ENCODE assay signal across 1 cellular context in the genomic region with DNA sequence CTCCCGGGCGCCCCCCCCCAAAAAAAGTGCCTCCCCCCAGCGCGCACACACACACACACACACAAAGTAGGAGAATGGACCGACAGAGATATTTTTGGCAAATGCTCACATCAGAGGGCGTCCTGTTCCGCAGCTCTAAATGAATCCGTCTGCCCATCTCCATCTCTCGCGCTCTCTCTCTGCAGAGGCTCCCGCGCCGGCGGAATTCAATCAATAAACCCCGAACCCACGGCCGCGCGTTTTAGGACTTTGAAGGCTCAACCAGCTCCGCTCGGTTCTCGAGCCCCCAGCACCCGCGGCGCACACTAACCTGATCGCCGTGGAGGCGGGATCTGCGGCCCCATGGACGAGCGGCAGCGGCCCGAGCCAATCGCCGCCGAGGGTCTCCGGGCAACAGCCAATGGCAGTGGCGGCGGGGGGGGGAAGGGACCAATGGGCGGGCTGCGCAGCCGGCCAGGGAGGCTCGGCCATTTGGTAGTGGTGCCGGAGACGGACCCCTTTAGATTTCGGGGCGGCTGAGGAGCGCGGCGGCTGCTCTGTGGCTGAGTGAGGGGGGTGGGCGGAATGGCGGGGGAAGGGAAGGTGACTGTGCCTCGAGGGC.
TF ChIP-seq lines count a peak whose summit lies in the region.

A gene (minus strand): TSS at position 307 of the 601 bp plus-strand sequence. CDS start 144 bp downstream, at position 163.

TF ChIP-seq in HepG2, 621 proteins besides CTCF, POLR2A, EP300 and RAD21 (continued from another document and continues in another):
- TF ChIP-seq, protein P1, sequence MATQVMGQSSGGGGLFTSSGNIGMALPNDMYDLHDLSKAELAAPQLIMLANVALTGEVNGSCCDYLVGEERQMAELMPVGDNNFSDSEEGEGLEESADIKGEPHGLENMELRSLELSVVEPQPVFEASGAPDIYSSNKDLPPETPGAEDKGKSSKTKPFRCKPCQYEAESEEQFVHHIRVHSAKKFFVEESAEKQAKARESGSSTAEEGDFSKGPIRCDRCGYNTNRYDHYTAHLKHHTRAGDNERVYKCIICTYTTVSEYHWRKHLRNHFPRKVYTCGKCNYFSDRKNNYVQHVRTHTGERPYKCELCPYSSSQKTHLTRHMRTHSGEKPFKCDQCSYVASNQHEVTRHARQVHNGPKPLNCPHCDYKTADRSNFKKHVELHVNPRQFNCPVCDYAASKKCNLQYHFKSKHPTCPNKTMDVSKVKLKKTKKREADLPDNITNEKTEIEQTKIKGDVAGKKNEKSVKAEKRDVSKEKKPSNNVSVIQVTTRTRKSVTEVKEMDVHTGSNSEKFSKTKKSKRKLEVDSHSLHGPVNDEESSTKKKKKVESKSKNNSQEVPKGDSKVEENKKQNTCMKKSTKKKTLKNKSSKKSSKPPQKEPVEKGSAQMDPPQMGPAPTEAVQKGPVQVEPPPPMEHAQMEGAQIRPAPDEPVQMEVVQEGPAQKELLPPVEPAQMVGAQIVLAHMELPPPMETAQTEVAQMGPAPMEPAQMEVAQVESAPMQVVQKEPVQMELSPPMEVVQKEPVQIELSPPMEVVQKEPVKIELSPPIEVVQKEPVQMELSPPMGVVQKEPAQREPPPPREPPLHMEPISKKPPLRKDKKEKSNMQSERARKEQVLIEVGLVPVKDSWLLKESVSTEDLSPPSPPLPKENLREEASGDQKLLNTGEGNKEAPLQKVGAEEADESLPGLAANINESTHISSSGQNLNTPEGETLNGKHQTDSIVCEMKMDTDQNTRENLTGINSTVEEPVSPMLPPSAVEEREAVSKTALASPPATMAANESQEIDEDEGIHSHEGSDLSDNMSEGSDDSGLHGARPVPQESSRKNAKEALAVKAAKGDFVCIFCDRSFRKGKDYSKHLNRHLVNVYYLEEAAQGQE (IDR thresholded peaks at IDR 0.05; ENCODE audit: borderline replicate concordance in 1 of 2, low read depth in 1 of 2, low read length in 2 of 2), result no peak
- no peak for TF ChIP-seq ZNF850 (CRISPR knock-in tag; conservative IDR thresholded peaks at IDR 0.05)
- no peak for TF ChIP-seq ZNF780A (CRISPR knock-in tag; IDR thresholded peaks at IDR 0.05)
- TF ChIP-seq, protein P2, sequence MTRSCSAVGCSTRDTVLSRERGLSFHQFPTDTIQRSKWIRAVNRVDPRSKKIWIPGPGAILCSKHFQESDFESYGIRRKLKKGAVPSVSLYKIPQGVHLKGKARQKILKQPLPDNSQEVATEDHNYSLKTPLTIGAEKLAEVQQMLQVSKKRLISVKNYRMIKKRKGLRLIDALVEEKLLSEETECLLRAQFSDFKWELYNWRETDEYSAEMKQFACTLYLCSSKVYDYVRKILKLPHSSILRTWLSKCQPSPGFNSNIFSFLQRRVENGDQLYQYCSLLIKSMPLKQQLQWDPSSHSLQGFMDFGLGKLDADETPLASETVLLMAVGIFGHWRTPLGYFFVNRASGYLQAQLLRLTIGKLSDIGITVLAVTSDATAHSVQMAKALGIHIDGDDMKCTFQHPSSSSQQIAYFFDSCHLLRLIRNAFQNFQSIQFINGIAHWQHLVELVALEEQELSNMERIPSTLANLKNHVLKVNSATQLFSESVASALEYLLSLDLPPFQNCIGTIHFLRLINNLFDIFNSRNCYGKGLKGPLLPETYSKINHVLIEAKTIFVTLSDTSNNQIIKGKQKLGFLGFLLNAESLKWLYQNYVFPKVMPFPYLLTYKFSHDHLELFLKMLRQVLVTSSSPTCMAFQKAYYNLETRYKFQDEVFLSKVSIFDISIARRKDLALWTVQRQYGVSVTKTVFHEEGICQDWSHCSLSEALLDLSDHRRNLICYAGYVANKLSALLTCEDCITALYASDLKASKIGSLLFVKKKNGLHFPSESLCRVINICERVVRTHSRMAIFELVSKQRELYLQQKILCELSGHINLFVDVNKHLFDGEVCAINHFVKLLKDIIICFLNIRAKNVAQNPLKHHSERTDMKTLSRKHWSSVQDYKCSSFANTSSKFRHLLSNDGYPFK (CRISPR knock-in tag; IDR thresholded peaks at IDR 0.05; ENCODE audit: borderline replicate concordance), result peak; percentile 48; the same call in 1 of the 2 replicates
- TF ChIP-seq, protein P3, sequence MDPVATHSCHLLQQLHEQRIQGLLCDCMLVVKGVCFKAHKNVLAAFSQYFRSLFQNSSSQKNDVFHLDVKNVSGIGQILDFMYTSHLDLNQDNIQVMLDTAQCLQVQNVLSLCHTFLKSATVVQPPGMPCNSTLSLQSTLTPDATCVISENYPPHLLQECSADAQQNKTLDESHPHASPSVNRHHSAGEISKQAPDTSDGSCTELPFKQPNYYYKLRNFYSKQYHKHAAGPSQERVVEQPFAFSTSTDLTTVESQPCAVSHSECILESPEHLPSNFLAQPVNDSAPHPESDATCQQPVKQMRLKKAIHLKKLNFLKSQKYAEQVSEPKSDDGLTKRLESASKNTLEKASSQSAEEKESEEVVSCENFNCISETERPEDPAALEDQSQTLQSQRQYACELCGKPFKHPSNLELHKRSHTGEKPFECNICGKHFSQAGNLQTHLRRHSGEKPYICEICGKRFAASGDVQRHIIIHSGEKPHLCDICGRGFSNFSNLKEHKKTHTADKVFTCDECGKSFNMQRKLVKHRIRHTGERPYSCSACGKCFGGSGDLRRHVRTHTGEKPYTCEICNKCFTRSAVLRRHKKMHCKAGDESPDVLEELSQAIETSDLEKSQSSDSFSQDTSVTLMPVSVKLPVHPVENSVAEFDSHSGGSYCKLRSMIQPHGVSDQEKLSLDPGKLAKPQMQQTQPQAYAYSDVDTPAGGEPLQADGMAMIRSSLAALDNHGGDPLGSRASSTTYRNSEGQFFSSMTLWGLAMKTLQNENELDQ (CRISPR knock-in tag; IDR thresholded peaks at IDR 0.05; ENCODE audit: borderline replicate concordance), result no peak
- TF ChIP-seq, protein P4, sequence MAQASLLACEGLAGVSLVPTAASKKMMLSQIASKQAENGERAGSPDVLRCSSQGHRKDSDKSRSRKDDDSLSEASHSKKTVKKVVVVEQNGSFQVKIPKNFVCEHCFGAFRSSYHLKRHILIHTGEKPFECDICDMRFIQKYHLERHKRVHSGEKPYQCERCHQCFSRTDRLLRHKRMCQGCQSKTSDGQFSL (CRISPR knock-in tag; IDR thresholded peaks at IDR 0.05), result peak; percentile 86
- no peak for TF ChIP-seq RFXAP (CRISPR knock-in tag; IDR thresholded peaks at IDR 0.05; ENCODE audit: borderline replicate concordance)
- TF ChIP-seq, protein P5, sequence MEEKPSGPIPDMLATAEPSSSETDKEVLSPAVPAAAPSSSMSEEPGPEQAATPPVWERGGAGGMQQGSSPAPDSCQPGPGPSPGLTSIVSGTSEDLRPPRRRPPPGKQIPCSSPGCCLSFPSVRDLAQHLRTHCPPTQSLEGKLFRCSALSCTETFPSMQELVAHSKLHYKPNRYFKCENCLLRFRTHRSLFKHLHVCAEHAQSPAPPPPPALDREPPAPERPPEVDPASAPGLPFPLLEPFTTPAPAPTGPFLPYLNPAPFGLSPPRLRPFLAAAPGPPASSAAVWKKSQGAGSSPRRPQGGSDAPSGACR (CRISPR knock-in tag; IDR thresholded peaks at IDR 0.05), result no peak
- no peak for TF ChIP-seq ZNF367 (CRISPR knock-in tag; IDR thresholded peaks at IDR 0.05; ENCODE audit: borderline replicate concordance)
- no peak for TF ChIP-seq SOX6 (IDR thresholded peaks at IDR 0.05)
- TF ChIP-seq SOX6 (CRISPR knock-in tag; IDR thresholded peaks at IDR 0.05), result no peak
- 0 out of 2 replicates have a peak, but pooled peaks have one; percentile 7 for TF ChIP-seq TMF1 (CRISPR knock-in tag; IDR thresholded peaks at IDR 0.05; ENCODE audit: low read depth)
- no peak for TF ChIP-seq RXRB (CRISPR knock-in tag; IDR thresholded peaks at IDR 0.05; ENCODE audit: borderline replicate concordance)
- no peak for TF ChIP-seq MED8 (CRISPR knock-in tag; IDR thresholded peaks at IDR 0.05; ENCODE audit: insufficient replicate concordance)
- TF ChIP-seq, protein P6, sequence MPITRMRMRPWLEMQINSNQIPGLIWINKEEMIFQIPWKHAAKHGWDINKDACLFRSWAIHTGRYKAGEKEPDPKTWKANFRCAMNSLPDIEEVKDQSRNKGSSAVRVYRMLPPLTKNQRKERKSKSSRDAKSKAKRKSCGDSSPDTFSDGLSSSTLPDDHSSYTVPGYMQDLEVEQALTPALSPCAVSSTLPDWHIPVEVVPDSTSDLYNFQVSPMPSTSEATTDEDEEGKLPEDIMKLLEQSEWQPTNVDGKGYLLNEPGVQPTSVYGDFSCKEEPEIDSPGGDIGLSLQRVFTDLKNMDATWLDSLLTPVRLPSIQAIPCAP (CRISPR knock-in tag; IDR thresholded peaks at IDR 0.05; ENCODE audit: low read depth), result no peak
- no peak for TF ChIP-seq ZNF546 (CRISPR knock-in tag; conservative IDR thresholded peaks at IDR 0.05)
- TF ChIP-seq FOXK1 (CRISPR knock-in tag; IDR thresholded peaks at IDR 0.05; ENCODE audit: borderline replicate concordance, low read depth), result peak; percentile 14; the same call in 1 of the 2 replicates
- TF ChIP-seq AGO2 (optimal IDR thresholded peaks at IDR 0.05; ENCODE audit: low read depth, low read length), result peak; percentile 75
- TF ChIP-seq ZIK1 (CRISPR knock-in tag; IDR thresholded peaks at IDR 0.05; ENCODE audit: borderline replicate concordance, low read depth), result no peak
- no peak for TF ChIP-seq CEBPG (CRISPR knock-in tag; IDR thresholded peaks at IDR 0.05)
- TF ChIP-seq HDAC6 (IDR thresholded peaks at IDR 0.05; ENCODE audit: low read depth, low read length), result no peak
- TF ChIP-seq PHB2 (IDR thresholded peaks at IDR 0.05; ENCODE audit: partially characterized antibody), result no peak
- peak; percentile 42 for TF ChIP-seq HNRNPLL (IDR thresholded peaks at IDR 0.05; ENCODE audit: low read depth, low read length, poor library complexity, severe bottlenecking)
- TF ChIP-seq MTA3 (CRISPR knock-in tag; IDR thresholded peaks at IDR 0.05), result no peak
- TF ChIP-seq ZNF10 (CRISPR knock-in tag; IDR thresholded peaks at IDR 0.05; ENCODE audit: borderline replicate concordance, low read depth), result no peak
- TF ChIP-seq, protein P7, sequence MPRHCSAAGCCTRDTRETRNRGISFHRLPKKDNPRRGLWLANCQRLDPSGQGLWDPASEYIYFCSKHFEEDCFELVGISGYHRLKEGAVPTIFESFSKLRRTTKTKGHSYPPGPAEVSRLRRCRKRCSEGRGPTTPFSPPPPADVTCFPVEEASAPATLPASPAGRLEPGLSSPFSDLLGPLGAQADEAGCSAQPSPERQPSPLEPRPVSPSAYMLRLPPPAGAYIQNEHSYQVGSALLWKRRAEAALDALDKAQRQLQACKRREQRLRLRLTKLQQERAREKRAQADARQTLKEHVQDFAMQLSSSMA (CRISPR knock-in tag; IDR thresholded peaks at IDR 0.05), result no peak
- TF ChIP-seq, protein P8, sequence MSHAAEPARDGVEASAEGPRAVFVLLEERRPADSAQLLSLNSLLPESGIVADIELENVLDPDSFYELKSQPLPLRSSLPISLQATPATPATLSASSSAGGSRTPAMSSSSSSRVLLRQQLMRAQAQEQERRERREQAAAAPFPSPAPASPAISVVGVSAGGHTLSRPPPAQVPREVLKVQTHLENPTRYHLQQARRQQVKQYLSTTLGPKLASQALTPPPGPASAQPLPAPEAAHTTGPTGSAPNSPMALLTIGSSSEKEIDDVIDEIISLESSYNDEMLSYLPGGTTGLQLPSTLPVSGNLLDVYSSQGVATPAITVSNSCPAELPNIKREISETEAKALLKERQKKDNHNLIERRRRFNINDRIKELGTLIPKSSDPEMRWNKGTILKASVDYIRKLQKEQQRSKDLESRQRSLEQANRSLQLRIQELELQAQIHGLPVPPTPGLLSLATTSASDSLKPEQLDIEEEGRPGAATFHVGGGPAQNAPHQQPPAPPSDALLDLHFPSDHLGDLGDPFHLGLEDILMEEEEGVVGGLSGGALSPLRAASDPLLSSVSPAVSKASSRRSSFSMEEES (CRISPR knock-in tag; IDR thresholded peaks at IDR 0.05), result no peak
- TF ChIP-seq HMGA1 (CRISPR knock-in tag; conservative IDR thresholded peaks at IDR 0.05), result no peak
- TF ChIP-seq ZSCAN31 (CRISPR knock-in tag; IDR thresholded peaks at IDR 0.05; ENCODE audit: low read depth), result 0 out of 2 replicates have a peak, but pooled peaks have one; percentile 44
- no peak for TF ChIP-seq ZMAT3 (CRISPR knock-in tag; conservative IDR thresholded peaks at IDR 0.05)
- TF ChIP-seq ZNF720 (CRISPR knock-in tag; IDR thresholded peaks at IDR 0.05), result no peak
- TF ChIP-seq NFYC (CRISPR knock-in tag; IDR thresholded peaks at IDR 0.05), result peak; percentile 96
- no peak for TF ChIP-seq PTBP1 (IDR thresholded peaks at IDR 0.05; ENCODE audit: low read depth, low read length, poor library complexity, severe bottlenecking)
- TF ChIP-seq, protein P9, sequence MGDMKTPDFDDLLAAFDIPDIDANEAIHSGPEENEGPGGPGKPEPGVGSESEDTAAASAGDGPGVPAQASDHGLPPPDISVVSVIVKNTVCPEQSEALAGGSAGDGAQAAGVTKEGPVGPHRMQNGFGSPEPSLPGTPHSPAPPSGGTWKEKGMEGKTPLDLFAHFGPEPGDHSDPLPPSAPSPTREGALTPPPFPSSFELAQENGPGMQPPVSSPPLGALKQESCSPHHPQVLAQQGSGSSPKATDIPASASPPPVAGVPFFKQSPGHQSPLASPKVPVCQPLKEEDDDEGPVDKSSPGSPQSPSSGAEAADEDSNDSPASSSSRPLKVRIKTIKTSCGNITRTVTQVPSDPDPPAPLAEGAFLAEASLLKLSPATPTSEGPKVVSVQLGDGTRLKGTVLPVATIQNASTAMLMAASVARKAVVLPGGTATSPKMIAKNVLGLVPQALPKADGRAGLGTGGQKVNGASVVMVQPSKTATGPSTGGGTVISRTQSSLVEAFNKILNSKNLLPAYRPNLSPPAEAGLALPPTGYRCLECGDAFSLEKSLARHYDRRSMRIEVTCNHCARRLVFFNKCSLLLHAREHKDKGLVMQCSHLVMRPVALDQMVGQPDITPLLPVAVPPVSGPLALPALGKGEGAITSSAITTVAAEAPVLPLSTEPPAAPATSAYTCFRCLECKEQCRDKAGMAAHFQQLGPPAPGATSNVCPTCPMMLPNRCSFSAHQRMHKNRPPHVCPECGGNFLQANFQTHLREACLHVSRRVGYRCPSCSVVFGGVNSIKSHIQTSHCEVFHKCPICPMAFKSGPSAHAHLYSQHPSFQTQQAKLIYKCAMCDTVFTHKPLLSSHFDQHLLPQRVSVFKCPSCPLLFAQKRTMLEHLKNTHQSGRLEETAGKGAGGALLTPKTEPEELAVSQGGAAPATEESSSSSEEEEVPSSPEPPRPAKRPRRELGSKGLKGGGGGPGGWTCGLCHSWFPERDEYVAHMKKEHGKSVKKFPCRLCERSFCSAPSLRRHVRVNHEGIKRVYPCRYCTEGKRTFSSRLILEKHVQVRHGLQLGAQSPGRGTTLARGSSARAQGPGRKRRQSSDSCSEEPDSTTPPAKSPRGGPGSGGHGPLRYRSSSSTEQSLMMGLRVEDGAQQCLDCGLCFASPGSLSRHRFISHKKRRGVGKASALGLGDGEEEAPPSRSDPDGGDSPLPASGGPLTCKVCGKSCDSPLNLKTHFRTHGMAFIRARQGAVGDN (CRISPR knock-in tag; IDR thresholded peaks at IDR 0.05), result peak; percentile 70
- TF ChIP-seq ATAD3A (CRISPR knock-in tag; IDR thresholded peaks at IDR 0.05), result no peak
- TF ChIP-seq ZNF644 (CRISPR knock-in tag; IDR thresholded peaks at IDR 0.05; ENCODE audit: low read depth), result no peak
- TF ChIP-seq U2AF2 (IDR thresholded peaks at IDR 0.05; ENCODE audit: low read depth, low read length), result no peak
- no peak for TF ChIP-seq SMYD3 (CRISPR knock-in tag; IDR thresholded peaks at IDR 0.05)
- TF ChIP-seq ZC3H13 (CRISPR knock-in tag; IDR thresholded peaks at IDR 0.05), result no peak
- TF ChIP-seq, protein P10, sequence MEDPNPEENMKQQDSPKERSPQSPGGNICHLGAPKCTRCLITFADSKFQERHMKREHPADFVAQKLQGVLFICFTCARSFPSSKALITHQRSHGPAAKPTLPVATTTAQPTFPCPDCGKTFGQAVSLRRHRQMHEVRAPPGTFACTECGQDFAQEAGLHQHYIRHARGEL (CRISPR knock-in tag; IDR thresholded peaks at IDR 0.05), result no peak
- TF ChIP-seq ZNF891 (CRISPR knock-in tag; IDR thresholded peaks at IDR 0.05), result no peak
